Comparison of ENCODE assay signal across 20 cellular contexts in genomic region chr17:6501359-6501758, GRCh38. TPM values are rescaled to one million over a fixed set of nuclear protein-coding genes. Genes with fewer than 3 reads are reported as not detected.
"Had no signal": no experiment of that assay in that cellular context is flagged by ENCODE, and none has a peak within 500 bp of the region (broad histone marks: within the 10 kb centered on the region; RNA-seq: fewer than 3 reads in every experiment).

No MANE protein-coding gene starts in this region.

- H3K4me2 ChIP-seq: KMS-11 had no signal

- H3K4me3 Mint-ChIP-seq: activated CD4-positive, alpha-beta memory T cell treated with anti-CD3 and anti-CD28 coated beads, Interleukin-2, amount 10 ng/mL, durations not matched to agents 7 days and 5 days; activated CD4-positive, alpha-beta T cell treated with anti-CD3 and anti-CD28 coated beads for 36 hours; activated naive CD8-positive, alpha-beta T cell treated with anti-CD3 and anti-CD28 coated beads, Interleukin-2, amount 10 ng/mL, durations not matched to agents 7 days and 5 days had no signal

- H3K9me3 ChIP-seq: adrenal gland, ascending aorta, body of pancreas had no signal

- H3K27ac ChIP-seq: adrenal gland, ascending aorta, body of pancreas, KMS-11, VCaP had no signal

- H3K27ac Mint-ChIP-seq: activated CD4-positive, alpha-beta memory T cell treated with anti-CD3 and anti-CD28 coated beads, Interleukin-2, amount 10 ng/mL, durations not matched to agents 7 days and 5 days; activated CD4-positive, alpha-beta T cell treated with anti-CD3 and anti-CD28 coated beads for 36 hours; activated naive CD8-positive, alpha-beta T cell treated with anti-CD3 and anti-CD28 coated beads, Interleukin-2, amount 10 ng/mL, durations not matched to agents 7 days and 5 days had no signal

- H3K9ac ChIP-seq: KMS-11 had no signal

- H3K4me3 ChIP-seq: adrenal gland, ascending aorta, body of pancreas had no signal

- ATAC-seq: activated CD4-positive, alpha-beta T cell treated with anti-CD3 and anti-CD28 coated beads for 36 hours; body of pancreas; PC-3 had no signal

- H3K27me3 ChIP-seq: adrenal gland, ascending aorta, body of pancreas had no signal

- DNase-seq: activated CD4-positive, alpha-beta memory T cell treated with anti-CD3 and anti-CD28 coated beads, Interleukin-2, amount 10 ng/mL, durations not matched to agents 7 days and 5 days; activated CD4-positive, alpha-beta T cell treated with anti-CD3 and anti-CD28 coated beads for 36 hours; activated CD4-positive, alpha-beta T cell treated with anti-CD3 and anti-CD28 coated beads, Interleukin-2, amount 50 U/mL, for 1 hour; activated naive CD4-positive, alpha-beta T cell treated with anti-CD3 and anti-CD28 coated beads, Interleukin-2, amount 50 U/mL, for 16 hours; activated naive CD8-positive, alpha-beta T cell treated with anti-CD3 and anti-CD28 coated beads, Interleukin-2, amount 10 ng/mL, durations not matched to agents 7 days and 5 days; adrenal gland; body of pancreas; central memory CD4-positive, alpha-beta T cell; NCI-H1092; NCI-H1417 treated with DMSO at 0.1 percent for 48 hours; NCI-H1694; NCI-H2029 treated with DMSO at 0.1 percent for 48 hours; NCI-H510A treated with DMSO at 0.1 percent for 48 hours; PC-3; SHP77 treated with DMSO at 0.1 percent for 48 hours; T-helper 2 cell; T1000 had no signal

- H3K36me3 ChIP-seq: adrenal gland, ascending aorta had no signal

- H3K4me1 ChIP-seq: ascending aorta, body of pancreas had no signal

- H3K9me3 Mint-ChIP-seq: activated CD4-positive, alpha-beta memory T cell treated with anti-CD3 and anti-CD28 coated beads, Interleukin-2, amount 10 ng/mL, durations not matched to agents 7 days and 5 days; activated naive CD8-positive, alpha-beta T cell treated with anti-CD3 and anti-CD28 coated beads, Interleukin-2, amount 10 ng/mL, durations not matched to agents 7 days and 5 days had no signal

- H3K36me3 Mint-ChIP-seq: activated naive CD8-positive, alpha-beta T cell treated with anti-CD3 and anti-CD28 coated beads, Interleukin-2, amount 10 ng/mL, durations not matched to agents 7 days and 5 days had no signal

RNA-seq across cellular contexts. Expression of gene PIMREG, which starts 57.1 kb away (rescaled TPM):
- total RNA-seq: ascending aorta, body of pancreas had no signal
